In genomic region chr7:101823086-101823485, GRCh38 we compare ENCODE assay signal across 17 cellular contexts. TPM values are rescaled to one million over a fixed set of nuclear protein-coding genes. Genes with fewer than 3 reads are reported as not detected.
DNase-seq lines count a peak whose midpoint lies in the region; ATAC-seq and TF ChIP-seq lines count a peak whose summit lies in the region.
"Had no signal": no experiment of that assay in that cellular context is flagged by ENCODE, and none has a peak within 500 bp of the region (broad histone marks: within the 10 kb centered on the region; RNA-seq: fewer than 3 reads in every experiment).

No MANE protein-coding gene starts in this region.

- H3K36me3 Mint-ChIP-seq in H9 (ENCODE audit: insufficient read depth in 1 of 3, low read depth in 3 of 3): peaks cover 1 to 5% (median 3%) of the 10 kb centered on the region in 3 experiments; a peak in 5 of 7 replicates
- H3K36me3 Mint-ChIP-seq: activated CD4-positive, alpha-beta memory T cell treated with anti-CD3 and anti-CD28 coated beads for 36 hours had no signal

- H3K4me3 Mint-ChIP-seq in H9: no peak overlapping the region
- H3K4me3 Mint-ChIP-seq: activated CD4-positive, alpha-beta memory T cell treated with anti-CD3 and anti-CD28 coated beads for 36 hours; stimulated activated effector memory CD8-positive, alpha-beta T cell treated with anti-CD3 and anti-CD28 coated beads, Interleukin-12 subunit alpha, Interleukin-12 subunit beta, amount 100 ng/mL, for 72 hours had no signal

- H2BK20ac ChIP-seq in H9 (ENCODE audit: low read depth, low read length, poor library complexity, severe bottlenecking): no peak overlapping the region

- no peak overlapping the region for H3K9ac ChIP-seq in H9 (ENCODE audit: extremely low read depth, insufficient read length, low read length)

- H3K4me3 ChIP-seq in gastrocnemius medialis: peak overlapping the region in 1 of 4 donors; percentile 6
- no peak overlapping the region for H3K4me3 ChIP-seq in foreskin fibroblast (ENCODE audit: low read depth in 1 of 2, low read length in 2 of 2)
- H3K4me3 ChIP-seq: heart right ventricle, lung, Peyer's patch had no signal

- H2BK5ac ChIP-seq in H9 (ENCODE audit: insufficient read length, low read length): no peak overlapping the region

- H3K9me3 ChIP-seq in H9 (ENCODE audit: control insufficient read depth, low read depth, low read length): no peaks in the 10 kb centered on the region
- H3K9me3 ChIP-seq in gastrocnemius medialis: no peaks in the 10 kb centered on the region
- H3K9me3 ChIP-seq: heart right ventricle, Peyer's patch had no signal

- no peak overlapping the region for H3K23ac ChIP-seq in H9 (ENCODE audit: insufficient read length, low read depth, low read length)

- no peaks in the 10 kb centered on the region for H3K23me2 ChIP-seq in H9 (ENCODE audit: insufficient read length, low read depth, low read length, poor library complexity, severe bottlenecking)

- no peak overlapping the region for H3K4ac ChIP-seq in H9 (ENCODE audit: low read depth, low read length)

- H4K20me1 ChIP-seq in H9 (ENCODE audit: control insufficient read depth, insufficient read depth, insufficient read length): peaks cover 3% of the 10 kb centered on the region

- peak overlapping the region; percentile 16 to 90 (median 64); a peak in 4 of 7 replicates for H3K27ac Mint-ChIP-seq in H9
- H3K27ac Mint-ChIP-seq: activated CD4-positive, alpha-beta memory T cell treated with anti-CD3 and anti-CD28 coated beads for 36 hours; stimulated activated effector memory CD8-positive, alpha-beta T cell treated with anti-CD3 and anti-CD28 coated beads, Interleukin-12 subunit alpha, Interleukin-12 subunit beta, amount 100 ng/mL, for 72 hours had no signal

- no peaks in the 10 kb centered on the region for H3K27me3 Mint-ChIP-seq in H9 (ENCODE audit: low read depth)
- H3K27me3 Mint-ChIP-seq: activated CD4-positive, alpha-beta memory T cell treated with anti-CD3 and anti-CD28 coated beads for 36 hours had no signal

- no peak overlapping the region for H4K91ac ChIP-seq in H9 (ENCODE audit: insufficient read length, low read depth, low read length)

- H2BK15ac ChIP-seq in H9 (ENCODE audit: low read depth, low read length): no peak overlapping the region

- TF ChIP-seq POLR2A in gastrocnemius medialis (IDR thresholded peaks at IDR 0.05): no peak

- H3K56ac ChIP-seq in H9 (ENCODE audit: insufficient read length, low read depth, low read length): no peak overlapping the region

- no peak overlapping the region for H4K5ac ChIP-seq in H9 (ENCODE audit: insufficient read length, low read depth, low read length)

- no peak overlapping the region for H2AFZ ChIP-seq in H9 (ENCODE audit: low read length)

- no peak overlapping the region for H3K27ac ChIP-seq in H9 (ENCODE audit: insufficient read length, low read depth, low read length)
- peak overlapping the region; percentile 16; the same call in 1 of the 2 replicates for H3K27ac ChIP-seq in VCaP
- peak overlapping the region; percentile 45 to 54 (median 53) for H3K27ac ChIP-seq in gastrocnemius medialis
- H3K27ac ChIP-seq: brain microvascular endothelial cell, Peyer's patch had no signal

- H3K4me1 Mint-ChIP-seq in H9: peaks cover 70 to 71% of the 10 kb centered on the region in 2 experiments

- no peak for TF ChIP-seq CTCF in H9 (conservative IDR thresholded peaks at IDR 0.05)
- no peak for TF ChIP-seq CTCF in VCaP (conservative IDR thresholded peaks at IDR 0.05)
- TF ChIP-seq CTCF in gastrocnemius medialis (IDR thresholded peaks at IDR 0.05 in 4 of 5, conservative IDR thresholded peaks at IDR 0.05 in 1 of 5): no peak
- no peak for TF ChIP-seq CTCF in foreskin fibroblast (IDR thresholded peaks at IDR 0.05; ENCODE audit: low read depth, low read length)

- no peak overlapping the region for H3K4me2 ChIP-seq in H9 (ENCODE audit: insufficient read depth, insufficient read length, low read length)

- WGBS in H9 (ENCODE audit: extremely low coverage, insufficient read length, low lambda C conversion rate): no CpG with 5 or more reads among the region's 10 CpGs

- no peaks in the 10 kb centered on the region for H3K27me3 ChIP-seq in H9 (ENCODE audit: insufficient read depth, low read length)
- H3K27me3 ChIP-seq in gastrocnemius medialis: no peaks in the 10 kb centered on the region
- H3K27me3 ChIP-seq: brain microvascular endothelial cell, heart right ventricle, Peyer's patch had no signal

- intact Hi-C loops in gastrocnemius medialis (cut with DNase I; ENCODE audit: low total_unique reads): loop anchor here (10.0 kb wide), 1 partner anchor 272 kb away; no protein-coding TSS in a partner anchor

- peaks cover 65% of the 10 kb centered on the region; the same call in 1 of the 2 replicates for H3K79me2 ChIP-seq in H9 (ENCODE audit: insufficient read depth, low read length)

- H3T11ph ChIP-seq in H9 (ENCODE audit: low read length): no peak overlapping the region

- H3K4me1 ChIP-seq in H9 (ENCODE audit: insufficient read depth, low read length): peaks cover 9% of the 10 kb centered on the region
- H3K4me1 ChIP-seq in gastrocnemius medialis: peaks cover 56 to 65% of the 10 kb centered on the region in 2 donors
- H3K4me1 ChIP-seq: Peyer's patch had no signal

- no peak overlapping the region for H2BK12ac ChIP-seq in H9 (ENCODE audit: insufficient read length, low read depth, low read length)

- no peak overlapping the region for H2BK120ac ChIP-seq in H9 (ENCODE audit: low read depth, low read length, poor library complexity, severe bottlenecking)

- no peak overlapping the region for H4K8ac ChIP-seq in H9 (replicated peaks; ENCODE audit: insufficient read length, low read depth, low read length)

- H3K79me1 ChIP-seq in H9 (ENCODE audit: insufficient read depth, low read depth, low read length, poor library complexity, severe bottlenecking): peaks cover 7% of the 10 kb centered on the region

- no peaks in the 10 kb centered on the region for H3K9me3 Mint-ChIP-seq in H9
- H3K9me3 Mint-ChIP-seq: activated CD4-positive, alpha-beta memory T cell treated with anti-CD3 and anti-CD28 coated beads for 36 hours; stimulated activated effector memory CD8-positive, alpha-beta T cell treated with anti-CD3 and anti-CD28 coated beads, Interleukin-12 subunit alpha, Interleukin-12 subunit beta, amount 100 ng/mL, for 72 hours had no signal

- no peak overlapping the region for H3K18ac ChIP-seq in H9 (ENCODE audit: insufficient read length, low read depth, low read length)

- H3K36me3 ChIP-seq in gastrocnemius medialis: no peaks in the 10 kb centered on the region
- H3K36me3 ChIP-seq: brain microvascular endothelial cell, Peyer's patch had no signal

- ATAC-seq in gastrocnemius medialis: peak in 1 of 2 donors; percentile 24
- no peak for ATAC-seq in HG03571 (IDR thresholded peaks at IDR 0.05; ENCODE audit: unreplicated experiment)
- no peak for ATAC-seq in GM19455 (IDR thresholded peaks at IDR 0.05; ENCODE audit: unreplicated experiment)
- ATAC-seq: stimulated activated effector memory CD8-positive, alpha-beta T cell treated with anti-CD3 and anti-CD28 coated beads, Interleukin-12 subunit alpha, Interleukin-12 subunit beta, amount 100 ng/mL, for 72 hours had no signal

- no peak overlapping the region for H3K14ac ChIP-seq in H9 (ENCODE audit: insufficient read depth, low read length)

- H2AK5ac ChIP-seq in H9 (ENCODE audit: insufficient read length, low read length): no peak overlapping the region

- DNase-seq in H9 (no peak), kidney tubule cell (ENCODE audit: low spot score) (peak; percentile 50), gastrocnemius medialis (peak in 1 of 2 donors; percentile 35), RPMI8226 (no peak), foreskin fibroblast (no peak)
- DNase-seq: activated CD4-positive, alpha-beta memory T cell treated with anti-CD3 and anti-CD28 coated beads for 36 hours; activated gamma-delta T cell treated with Interleukin-2 at 50 U/mL for 16 hours; brain microvascular endothelial cell; heart right ventricle; NCI-H226; occipital lobe had no signal

- in situ Hi-C loops in gastrocnemius medialis (cut with MboI; ENCODE audit: low sequenced_read_pairs in 4 of 4): loop anchor here in 2 of 4 donors (25.0 kb wide), 2 partner anchors 136 to 414 kb away; no protein-coding TSS in a partner anchor

RNA-seq across cellular contexts. Expression of gene CUX1, which starts 5.7 kb away (rescaled TPM):
- total RNA-seq in H9 (2021) (53.5 and 60.5 TPM in 2 replicates), gastrocnemius medialis (10 to 100 TPM; 44.1 to 57.9 (median 54.9) TPM)
